16 cellular contexts compared by ENCODE assay signal in genomic region chr12:3165311-3165931, GRCh38.
DNase-seq lines count a peak whose midpoint lies in the region; ATAC-seq and TF ChIP-seq lines count a peak whose summit lies in the region.
"Had no signal": no experiment of that assay in that cellular context is flagged by ENCODE, and none has a peak within 500 bp of the region (broad histone marks: within the 10 kb centered on the region; RNA-seq: fewer than 3 reads in every experiment).

No MANE protein-coding gene starts in this region.

- no peak overlapping the region for H3K4ac ChIP-seq in H9 (ENCODE audit: low read depth, low read length)

- H3K79me1 ChIP-seq in H9 (ENCODE audit: insufficient read depth, low read depth, low read length, poor library complexity, severe bottlenecking) = no peaks in the 10 kb centered on the region

- no peak overlapping the region for H2BK12ac ChIP-seq in H9 (ENCODE audit: insufficient read length, low read depth, low read length)

- H3K4me3 Mint-ChIP-seq in H9 = peak overlapping the region in 1 of 2 experiments; percentile 16; a peak in 1 of 5 replicates
- no peak overlapping the region for H3K4me3 Mint-ChIP-seq in naive thymus-derived CD8-positive, alpha-beta T cell
- H3K4me3 Mint-ChIP-seq: CD4-positive, alpha-beta memory T cell had no signal

- no peak overlapping the region for H4K91ac ChIP-seq in H9 (ENCODE audit: insufficient read length, low read depth, low read length)

- H3K9me2 ChIP-seq in hepatocyte (replicated peaks; ENCODE audit: insufficient read depth) = no peaks in the 10 kb centered on the region

- no peaks in the 10 kb centered on the region for H3K23me2 ChIP-seq in H9 (ENCODE audit: insufficient read length, low read depth, low read length, poor library complexity, severe bottlenecking)

- ATAC-seq in naive thymus-derived CD8-positive, alpha-beta T cell = no peak

- H3K18ac ChIP-seq in H9 (ENCODE audit: insufficient read length, low read depth, low read length) = no peak overlapping the region

- H3K4me3 ChIP-seq in WERI-Rb-1 (ENCODE audit: low read depth, low read length) (peak overlapping the region; percentile 15; the same call in 1 of the 2 replicates), hepatocyte (no peak overlapping the region), testis (no peak overlapping the region), prostate gland (no peak overlapping the region)
- H3K4me3 ChIP-seq: SJSA1 had no signal

- no peak for TF ChIP-seq CTCF in H9 (conservative IDR thresholded peaks at IDR 0.05)
- TF ChIP-seq CTCF in WERI-Rb-1 (IDR thresholded peaks at IDR 0.05; ENCODE audit: low read depth, low read length) = no peak
- no peak for TF ChIP-seq CTCF in hepatocyte (IDR thresholded peaks at IDR 0.05; ENCODE audit: poor library complexity)
- no peak for TF ChIP-seq CTCF in testis (IDR thresholded peaks at IDR 0.05)
- no peak for TF ChIP-seq CTCF in prostate gland (IDR thresholded peaks at IDR 0.05)

- H2BK20ac ChIP-seq in H9 (ENCODE audit: low read depth, low read length, poor library complexity, severe bottlenecking) = no peak overlapping the region

- peaks cover 40 to 44% of the 10 kb centered on the region in 2 experiments for H3K4me1 Mint-ChIP-seq in H9
- H3K4me1 Mint-ChIP-seq in naive thymus-derived CD8-positive, alpha-beta T cell = peaks cover 0 to 2% (median under 1%) of the 10 kb centered on the region in 4 donors

- WGBS in H9 (ENCODE audit: extremely low coverage, insufficient read length, low lambda C conversion rate) = no CpG with 5 or more reads among the region's 19 CpGs
- WGBS in hepatocyte (ENCODE audit: low lambda C conversion rate, missing lambda C conversion rate) = 93% methylated on average over 19 of the region's 19 CpGs
- WGBS in testis, 2 donors = 76 to 84% methylated on average over 11 to 19 of the region's 19 CpGs
- WGBS in prostate gland = 95% methylated on average over 19 of the region's 19 CpGs

- H3T11ph ChIP-seq in H9 (ENCODE audit: low read length) = no peak overlapping the region

- intact Hi-C loops in testis (cut with DNase I; ENCODE audit: low total_unique reads) = no loop called here
- intact Hi-C loops in prostate gland (cut with DNase I) = no loop called here

- POLR2A ChIA-PET in naive thymus-derived CD8-positive, alpha-beta T cell (lab: Charles Lee) = no interaction called here

- H4K20me1 ChIP-seq in H9 (ENCODE audit: control insufficient read depth, insufficient read depth, insufficient read length) = no peaks in the 10 kb centered on the region
- no peaks in the 10 kb centered on the region for H4K20me1 ChIP-seq in hepatocyte (ENCODE audit: insufficient read depth, poor library complexity, severe bottlenecking)

- H3K23ac ChIP-seq in H9 (ENCODE audit: insufficient read length, low read depth, low read length) = no peak overlapping the region

- no peak for DNase-seq in H9
- DNase-seq in WERI-Rb-1 = peak; percentile 96
- DNase-seq in hepatocyte (ENCODE audit: low spot score) = no peak
- DNase-seq in testis = peak; percentile 31
- DNase-seq in prostate gland (ENCODE audit: low spot score) = no peak
- DNase-seq in naive thymus-derived CD8-positive, alpha-beta T cell = no peak
- DNase-seq in SIG-M5 (lab: John Stamatoyannopoulos, UW) = no peak
- DNase-seq: Calu3; CD4-positive, alpha-beta memory T cell; DMS79; NCI-H1092 treated with DMSO at 0.1 percent for 48 hours; NCI-H1694; NCI-H2107; NCI-H226; RPMI8226 had no signal

- no peaks in the 10 kb centered on the region for H3K36me3 ChIP-seq in WERI-Rb-1
- no peaks in the 10 kb centered on the region for H3K36me3 ChIP-seq in hepatocyte (replicated peaks; ENCODE audit: insufficient read depth, low read depth)
- H3K36me3 ChIP-seq in testis (ENCODE audit: low read depth, missing control alignments) = no peaks in the 10 kb centered on the region
- no peaks in the 10 kb centered on the region for H3K36me3 ChIP-seq in prostate gland
- H3K36me3 ChIP-seq: SJSA1 had no signal

- H3K27ac ChIP-seq in H9 (ENCODE audit: insufficient read length, low read depth, low read length) (no peak overlapping the region), WERI-Rb-1 (peak overlapping the region; percentile 94), hepatocyte (peak overlapping the region; percentile 72), testis (no peak overlapping the region), prostate gland (no peak overlapping the region)
- H3K27ac ChIP-seq: SJSA1 had no signal

- H2BK15ac ChIP-seq in H9 (ENCODE audit: low read depth, low read length) = no peak overlapping the region

- H3K4me2 ChIP-seq in H9 (ENCODE audit: insufficient read depth, insufficient read length, low read length) (no peak overlapping the region), hepatocyte (no peak overlapping the region)

- TF ChIP-seq POLR2A in testis (IDR thresholded peaks at IDR 0.05) = no peak
- no peak for TF ChIP-seq POLR2A in prostate gland (IDR thresholded peaks at IDR 0.05)

- H3K4me1 ChIP-seq in H9 (ENCODE audit: insufficient read depth, low read length) (peaks cover 8% of the 10 kb centered on the region), hepatocyte (ENCODE audit: insufficient read depth) (peaks cover 17% of the 10 kb centered on the region), testis (peaks cover 6% of the 10 kb centered on the region), prostate gland (replicated peaks) (no peaks in the 10 kb centered on the region)

- no peak overlapping the region for H2BK120ac ChIP-seq in H9 (ENCODE audit: low read depth, low read length, poor library complexity, severe bottlenecking)

- no peaks in the 10 kb centered on the region for H3K27me3 ChIP-seq in H9 (ENCODE audit: insufficient read depth, low read length)
- no peaks in the 10 kb centered on the region for H3K27me3 ChIP-seq in WERI-Rb-1 (ENCODE audit: insufficient read depth, low read depth, severe bottlenecking)
- H3K27me3 ChIP-seq in hepatocyte = no peaks in the 10 kb centered on the region
- H3K27me3 ChIP-seq in testis = no peaks in the 10 kb centered on the region
- no peaks in the 10 kb centered on the region for H3K27me3 ChIP-seq in prostate gland (replicated peaks; ENCODE audit: insufficient read depth)
- H3K27me3 ChIP-seq: SJSA1 had no signal

- no peak overlapping the region for H4K5ac ChIP-seq in H9 (ENCODE audit: insufficient read length, low read depth, low read length)

- H3K56ac ChIP-seq in H9 (ENCODE audit: insufficient read length, low read depth, low read length) = no peak overlapping the region

- H3K27me3 Mint-ChIP-seq in H9 (ENCODE audit: low read depth) = peaks cover 2% of the 10 kb centered on the region
- peaks cover 0 to 31% (median 4%) of the 10 kb centered on the region in 5 donors for H3K27me3 Mint-ChIP-seq in naive thymus-derived CD8-positive, alpha-beta T cell

- no peak overlapping the region for H3K14ac ChIP-seq in H9 (ENCODE audit: insufficient read depth, low read length)

- H3K9me3 ChIP-seq in H9 (ENCODE audit: control insufficient read depth, low read depth, low read length) = peaks cover 5% of the 10 kb centered on the region
- peaks cover 9% of the 10 kb centered on the region for H3K9me3 ChIP-seq in WERI-Rb-1 (ENCODE audit: severe bottlenecking)
- H3K9me3 ChIP-seq in hepatocyte (ENCODE audit: low read depth) = no peaks in the 10 kb centered on the region
- no peaks in the 10 kb centered on the region for H3K9me3 ChIP-seq in testis
- no peaks in the 10 kb centered on the region for H3K9me3 ChIP-seq in prostate gland
- H3K9me3 ChIP-seq: SJSA1 had no signal

- H2AFZ ChIP-seq in H9 (ENCODE audit: low read length) (no peak overlapping the region), hepatocyte (no peak overlapping the region)

- no peak overlapping the region for H2BK5ac ChIP-seq in H9 (ENCODE audit: insufficient read length, low read length)

- H3K79me2 ChIP-seq in H9 (ENCODE audit: insufficient read depth, low read length) = no peaks in the 10 kb centered on the region
- peaks cover 7% of the 10 kb centered on the region for H3K79me2 ChIP-seq in hepatocyte

- H3K9ac ChIP-seq in H9 (ENCODE audit: extremely low read depth, insufficient read length, low read length) = no peak overlapping the region

- no peak overlapping the region for H4K8ac ChIP-seq in H9 (replicated peaks; ENCODE audit: insufficient read length, low read depth, low read length)

- H2AK5ac ChIP-seq in H9 (ENCODE audit: insufficient read length, low read length) = no peak overlapping the region

- H3K27ac Mint-ChIP-seq in H9 = peak overlapping the region in 2 of 3 experiments; percentile 37 to 93; a peak in 2 of 7 replicates
- H3K27ac Mint-ChIP-seq in naive thymus-derived CD8-positive, alpha-beta T cell = no peak overlapping the region
- H3K27ac Mint-ChIP-seq: CD4-positive, alpha-beta memory T cell had no signal

- H3K9me3 Mint-ChIP-seq in H9 = peaks cover 11 to 17% of the 10 kb centered on the region in 2 experiments
- H3K9me3 Mint-ChIP-seq in naive thymus-derived CD8-positive, alpha-beta T cell = peaks cover 0 to 10% (median 2%) of the 10 kb centered on the region in 9 donors

- H3K36me3 Mint-ChIP-seq in H9 (ENCODE audit: insufficient read depth in 1 of 3, low read depth in 3 of 3) = peaks cover 8 to 18% (median 9%) of the 10 kb centered on the region in 3 experiments
- H3K36me3 Mint-ChIP-seq in naive thymus-derived CD8-positive, alpha-beta T cell = peaks cover 0 to 7% (median 2%) of the 10 kb centered on the region in 3 donors
- H3K36me3 Mint-ChIP-seq: CD4-positive, alpha-beta memory T cell had no signal

Comparison
In these comparisons a context has a peak if more than half of its experiments do, and no peak if none do; other contexts are left out.
1. DNase-seq: peak in WERI-Rb-1 (single experiment) and testis (single experiment); none in H9 (single experiment), hepatocyte (single experiment), prostate gland (single experiment), naive thymus-derived CD8-positive, alpha-beta T cell (0 of 10) and SIG-M5 (single experiment).
2. H3K27ac ChIP-seq: peak in WERI-Rb-1 (single experiment) and hepatocyte (single experiment); none in H9 (single experiment), testis (0 of 2) and prostate gland (0 of 2).
3. H3K27ac Mint-ChIP-seq: peak in H9 (2 of 3); none in naive thymus-derived CD8-positive, alpha-beta T cell (0 of 10).